26 cellular contexts compared by ENCODE assay signal in genomic region chrX:10025742-10026493, GRCh38. TPM values are rescaled to one million over a fixed set of nuclear protein-coding genes. Genes with fewer than 3 reads are reported as not detected.
DNase-seq lines count a peak whose midpoint lies in the region; ATAC-seq, FAIRE-seq and TF ChIP-seq lines count a peak whose summit lies in the region.
"Had no signal": no experiment of that assay in that cellular context is flagged by ENCODE, and none has a peak within 500 bp of the region (broad histone marks: within the 10 kb centered on the region; RNA-seq: fewer than 3 reads in every experiment).

No MANE protein-coding gene starts in this region.

- H2AFZ ChIP-seq in K562 (ENCODE audit: low read depth, low read length) = no peak overlapping the region
- H2AFZ ChIP-seq in trophoblast cell (ENCODE audit: insufficient read depth, low read length, poor library complexity) = no peak overlapping the region
- H2AFZ ChIP-seq: GM23338 had no signal

- H3K27me3 ChIP-seq in K562 (ENCODE audit: control insufficient read depth in 2 of 2, insufficient read depth in 2 of 2, low read length in 2 of 2) (peaks cover 0 to 10% of the 10 kb centered on the region in 2 experiments; a peak in 2 of 5 replicates), trophoblast cell (ENCODE audit: insufficient read depth, low read length) (no peaks in the 10 kb centered on the region), breast epithelium (peaks cover 0 to 8% of the 10 kb centered on the region in 2 donors)
- H3K27me3 ChIP-seq: BE2C had no signal

- peak; percentile 28 for ATAC-seq in stimulated activated naive CD8-positive, alpha-beta T cell treated with anti-CD3 and anti-CD28 coated beads, Interleukin-15, Interleukin-2, amounts not matched to agents 100 U/mL and 50 U/mL, for 24 hours
- no peak for ATAC-seq in stimulated activated naive CD8-positive, alpha-beta T cell treated with anti-CD3 and anti-CD28 coated beads, Interleukin-15, amount 100 ng/mL, for 72 hours
- ATAC-seq in K562 (no peak), GM18517 (IDR thresholded peaks at IDR 0.05; ENCODE audit: unreplicated experiment) (no peak)
- ATAC-seq in stimulated activated naive B cell treated with anti-CD40 and anti-IgM and Interleukin-4, amounts not matched to agents 10 μg/mL and 1 μg/mL and 100 μg/mL, for 72 hours (replicated peaks) = peak; percentile 31 to 38
- ATAC-seq: GM23338, HepG2 had no signal

- no peaks in the 10 kb centered on the region for H3K9me1 ChIP-seq in K562 (ENCODE audit: control insufficient read depth, insufficient read depth, low read length)

- no peak overlapping the region for H2BK5ac ChIP-seq in trophoblast cell (ENCODE audit: low read depth, low read length, poor library complexity)

- no peak overlapping the region for H2BK12ac ChIP-seq in trophoblast cell (ENCODE audit: low read length)

- TF ChIP-seq POLR2A in K562 (conservative IDR thresholded peaks at IDR 0.05) (no peak), breast epithelium (IDR thresholded peaks at IDR 0.05) (no peak)

- no peaks in the 10 kb centered on the region; the same call in 1 of the 2 replicates for H4K20me1 ChIP-seq in K562 (replicated peaks; ENCODE audit: control insufficient read depth, insufficient read depth, low read length)

- no peaks in the 10 kb centered on the region for H3K27me3 Mint-ChIP-seq in stimulated activated naive CD8-positive, alpha-beta T cell treated with anti-CD3 and anti-CD28 coated beads, Interleukin-15, amount 100 ng/mL, for 72 hours
- H3K27me3 Mint-ChIP-seq in stimulated activated naive B cell treated with anti-CD40 and anti-IgM and Interleukin-4, amounts not matched to agents 10 μg/mL and 1 μg/mL and 100 μg/mL, for 72 hours = no peaks in the 10 kb centered on the region
- H3K27me3 Mint-ChIP-seq: CD4-positive, CD25-positive, alpha-beta regulatory T cell had no signal

- H3K36me3 ChIP-seq in K562 (ENCODE audit: control insufficient read depth, insufficient read depth, low read length) (no peaks in the 10 kb centered on the region), trophoblast cell (ENCODE audit: control insufficient read depth in 1 of 2, insufficient read depth in 2 of 2, low read length in 2 of 2) (peaks cover 8% of the 10 kb centered on the region in 2 experiments), breast epithelium (no peaks in the 10 kb centered on the region)
- H3K36me3 ChIP-seq: BE2C had no signal

- CTCF ChIA-PET in K562 (lab: Yijun Ruan, JAX; ENCODE audit: low intra/inter-chr PET ratio) = no interaction called here

- intact Hi-C loops in K562 (cut with micrococcal nuclease) (no loop called here), breast epithelium (cut with DNase I; ENCODE audit: low total_unique reads) (no loop called here)

- H3K4me1 ChIP-seq in K562 (replicated peaks in 1 of 2; ENCODE audit: control insufficient read depth in 2 of 2, insufficient read depth in 2 of 2, low read length in 2 of 2) (no peaks in the 10 kb centered on the region), trophoblast cell (ENCODE audit: control insufficient read depth in 1 of 2, insufficient read depth in 2 of 2, low read length in 2 of 2) (peaks cover 3 to 13% of the 10 kb centered on the region in 2 experiments), breast epithelium (no peaks in the 10 kb centered on the region)
- H3K4me1 ChIP-seq: BE2C had no signal

- no peak overlapping the region for H3K18ac ChIP-seq in trophoblast cell (ENCODE audit: low read length)

- H3K4ac ChIP-seq in trophoblast cell (ENCODE audit: low read depth, low read length) = peak overlapping the region; percentile 21

- H3K4me3 Mint-ChIP-seq in stimulated activated naive CD8-positive, alpha-beta T cell treated with anti-CD3 and anti-CD28 coated beads, Interleukin-15, amount 100 ng/mL, for 72 hours = no peak overlapping the region
- H3K4me3 Mint-ChIP-seq in stimulated activated naive B cell treated with anti-CD40 and anti-IgM and Interleukin-4, amounts not matched to agents 10 μg/mL and 1 μg/mL and 100 μg/mL, for 72 hours = no peak overlapping the region
- H3K4me3 Mint-ChIP-seq: CD4-positive, CD25-positive, alpha-beta regulatory T cell; CD8-positive, alpha-beta memory T cell; GM23338; IgD-negative memory B cell had no signal

- TF ChIP-seq RAD21 in K562 (CRISPR knock-in tag; conservative IDR thresholded peaks at IDR 0.05 in 1 of 2, IDR thresholded peaks at IDR 0.05 in 1 of 2) = no peak

- H3K9ac ChIP-seq in K562 (ENCODE audit: insufficient read depth in 1 of 2, low read depth in 2 of 2, low read length in 2 of 2) = no peak overlapping the region
- no peak overlapping the region for H3K9ac ChIP-seq in trophoblast cell (ENCODE audit: low read length)

- POLR2A ChIA-PET in K562 (lab: Yijun Ruan, JAX) = no interaction called here

- FAIRE-seq in K562 (lab: Jason Lieb, UNC) = no peak
- FAIRE-seq: GM12891, H54, HepG2 had no signal

- H3K36me3 Mint-ChIP-seq in stimulated activated naive B cell treated with anti-CD40 and anti-IgM and Interleukin-4, amounts not matched to agents 10 μg/mL and 1 μg/mL and 100 μg/mL, for 72 hours = peaks cover 16 to 26% of the 10 kb centered on the region in 2 donors
- H3K36me3 Mint-ChIP-seq: CD4-positive, CD25-positive, alpha-beta regulatory T cell had no signal

- BruUV-seq in K562 (replicated peaks; lab: Mats Ljungman, UMichigan) = no TSS peak

- H3K27ac Mint-ChIP-seq in stimulated activated naive CD8-positive, alpha-beta T cell treated with anti-CD3 and anti-CD28 coated beads, Interleukin-15, amount 100 ng/mL, for 72 hours = no peak overlapping the region
- no peak overlapping the region for H3K27ac Mint-ChIP-seq in stimulated activated naive B cell treated with anti-CD40 and anti-IgM and Interleukin-4, amounts not matched to agents 10 μg/mL and 1 μg/mL and 100 μg/mL, for 72 hours
- H3K27ac Mint-ChIP-seq: CD4-positive, CD25-positive, alpha-beta regulatory T cell; CD8-positive, alpha-beta memory T cell; GM23338; IgD-negative memory B cell had no signal

- no peaks in the 10 kb centered on the region for H3K79me2 ChIP-seq in K562 (ENCODE audit: control insufficient read depth, insufficient read depth, low read length)
- H3K79me2 ChIP-seq in trophoblast cell (ENCODE audit: control insufficient read depth, insufficient read depth, low read length, poor library complexity) = peaks cover 10% of the 10 kb centered on the region

- H3K79me1 ChIP-seq in trophoblast cell (ENCODE audit: low read length) = no peaks in the 10 kb centered on the region

- H3K4me1 Mint-ChIP-seq in stimulated activated naive CD8-positive, alpha-beta T cell treated with anti-CD3 and anti-CD28 coated beads, Interleukin-15, amount 100 ng/mL, for 72 hours = peaks cover 14% of the 10 kb centered on the region
- H3K4me1 Mint-ChIP-seq in stimulated activated naive B cell treated with anti-CD40 and anti-IgM and Interleukin-4, amounts not matched to agents 10 μg/mL and 1 μg/mL and 100 μg/mL, for 72 hours = peaks cover 25 to 36% of the 10 kb centered on the region in 2 donors

- H3K27ac ChIP-seq in K562 (ENCODE audit: extremely low read depth, low read depth, low read length) (no peak overlapping the region), trophoblast cell (ENCODE audit: low read depth, low read length) (no peak overlapping the region), breast epithelium (no peak overlapping the region)

- WGBS in K562 (ENCODE audit: insufficient coverage, low coverage, missing lambda C conversion rate) = 0% methylated on average over 5 of the region's 6 CpGs
- no CpG with 5 or more reads among the region's 6 CpGs for WGBS in trophoblast cell (ENCODE audit: extremely low coverage, insufficient coverage, insufficient read length)

- no peak overlapping the region for H3K14ac ChIP-seq in trophoblast cell (ENCODE audit: low read length)

- no peak overlapping the region for H4K8ac ChIP-seq in trophoblast cell (ENCODE audit: low read depth, low read length)

- no peak overlapping the region for H3K4me2 ChIP-seq in K562 (ENCODE audit: insufficient read depth, low read length)
- H3K4me2 ChIP-seq in trophoblast cell (ENCODE audit: low read length) = no peak overlapping the region
- H3K4me2 ChIP-seq: GM23338 had no signal

- H3K23ac ChIP-seq in trophoblast cell (ENCODE audit: low read length) = no peak overlapping the region

- in situ Hi-C loops in K562 (cut with MboI) = no loop called here

- DNase-seq in stimulated activated naive CD8-positive, alpha-beta T cell treated with anti-CD3 and anti-CD28 coated beads, Interleukin-15, Interleukin-2, amounts not matched to agents 100 U/mL and 50 U/mL, for 24 hours = no peak
- DNase-seq in stimulated activated naive CD8-positive, alpha-beta T cell treated with anti-CD3 and anti-CD28 coated beads, Interleukin-15, amount 100 ng/mL, for 72 hours = no peak
- DNase-seq in K562 (ENCODE audit: extremely low read depth in 1 of 4, low spot score in 3 of 4) (no peak), trophoblast cell (no peak), breast epithelium (ENCODE audit: low spot score in 2 of 2) (no peak)
- no peak for DNase-seq in stimulated activated naive B cell treated with anti-CD40 and anti-IgM and Interleukin-4, amounts not matched to agents 10 μg/mL and 1 μg/mL and 100 μg/mL, for 72 hours
- no peak for DNase-seq in stimulated activated CD4-positive, alpha-beta T cell treated with anti-CD3 and anti-CD28 coated beads, Interleukin-12 subunit alpha, Interleukin-12 subunit beta, amount 100 ng/mL, for 4 hours
- DNase-seq: ACHN; BE2C; C1 segment of cervical spinal cord; CD4-positive, CD25-positive, alpha-beta regulatory T cell; CD8-positive, alpha-beta memory T cell; COR-L47; DMS 273 treated with DMSO at 0.1 percent for 48 hours; DMS53; DND-41; EL; HCEC 1CT had no signal

- H3K4me3 ChIP-seq in K562 (no peak overlapping the region), trophoblast cell (ENCODE audit: low read depth, low read length) (no peak overlapping the region), breast epithelium (no peak overlapping the region)
- H3K4me3 ChIP-seq: GM23338 had no signal

- H4K91ac ChIP-seq in trophoblast cell (ENCODE audit: low read depth, low read length) = no peak overlapping the region

- TF ChIP-seq CTCF in K562 (IDR thresholded peaks at IDR 0.05 in 2 of 3, conservative IDR thresholded peaks at IDR 0.05 in 1 of 3; ENCODE audit: insufficient read depth in 2 of 3, low read depth in 1 of 3, low read length in 3 of 3) (no peak), breast epithelium (IDR thresholded peaks at IDR 0.05) (no peak)

- H4K12ac ChIP-seq in trophoblast cell (ENCODE audit: low read depth, low read length) = no peak overlapping the region

- no peak for TF ChIP-seq EP300 in K562 (IDR thresholded peaks at IDR 0.05; ENCODE audit: low read length)

- no peak overlapping the region for H2BK120ac ChIP-seq in trophoblast cell (ENCODE audit: insufficient read depth, low read length, poor library complexity)

- no peak overlapping the region for H2AK5ac ChIP-seq in trophoblast cell (ENCODE audit: low read length)

- H3K9me3 ChIP-seq in K562 (replicated peaks; ENCODE audit: control insufficient read depth, insufficient read depth, low read depth, low read length) (no peaks in the 10 kb centered on the region), trophoblast cell (ENCODE audit: insufficient read depth, low read depth, low read length) (no peaks in the 10 kb centered on the region), breast epithelium (no peaks in the 10 kb centered on the region)
- H3K9me3 ChIP-seq: BE2C had no signal

- no peaks in the 10 kb centered on the region for H3K9me3 Mint-ChIP-seq in stimulated activated naive CD8-positive, alpha-beta T cell treated with anti-CD3 and anti-CD28 coated beads, Interleukin-15, amount 100 ng/mL, for 72 hours
- H3K9me3 Mint-ChIP-seq in stimulated activated naive B cell treated with anti-CD40 and anti-IgM and Interleukin-4, amounts not matched to agents 10 μg/mL and 1 μg/mL and 100 μg/mL, for 72 hours = no peaks in the 10 kb centered on the region
- H3K9me3 Mint-ChIP-seq: CD8-positive, alpha-beta memory T cell; GM23338 had no signal

RNA-seq across cellular contexts. Expression of gene CLDN34, which starts 58.8 kb away (rescaled TPM):
- not detected in 2 replicates for total RNA-seq in K562 (2011; cell fraction: chromatin; rRNA removed; ENCODE audit: low replicate concordance)
- not detected in 2 replicates for total RNA-seq in K562 (2011; cell fraction: nucleolus; rRNA removed)
- not detected in 2 replicates for total RNA-seq in K562 (2011; cell fraction: nucleoplasm; rRNA removed)
- total RNA-seq in K562 (2014; rRNA removed) (not detected in 2 replicates), K562 (2014; rRNA removed; fragmentation: Illumina TruSeq; extraction: Trizol) (not detected in 2 replicates), K562 (2015; rRNA removed; fragmentation: Illumina TruSeq; extraction: Trizol) (not detected in 2 replicates), K562 (2021) (not detected in 2 replicates), breast epithelium (under 1 TPM in 1 of 3 donors, not detected in 2; 0.98 TPM)
- polyA plus RNA-seq in K562 (2011; rRNA removed) (not detected in 2 replicates), K562 (2014; fragmentation: Illumina TruSeq; extraction: Trizol) (not detected in 2 replicates), K562 (2014; fragmentation: Nextera tagmentation; extraction: Ambion mirVana) (not detected), K562 (2014; rRNA removed) (not detected in 2 replicates)
- not detected in 2 replicates for polyA plus RNA-seq in K562 (2011; cell fraction: cytosol; rRNA removed)
- polyA plus RNA-seq in K562 (2011; cell fraction: nucleus; rRNA removed) = not detected in 2 replicates
- not detected in 2 replicates for polyA plus RNA-seq in K562 (2012)
- polyA minus RNA-seq in K562 (2011; rRNA and poly(A)+ RNA removed) = not detected in 2 replicates
- not detected in 2 replicates for polyA minus RNA-seq in K562 (2011; cell fraction: cytosol; rRNA and poly(A)+ RNA removed)
- polyA minus RNA-seq in K562 (2011; cell fraction: nucleus; rRNA and poly(A)+ RNA removed) = not detected in 2 replicates
- 0.16 and 0.22 TPM in 2 replicates for polyA plus RNA-seq in trophoblast cell (2013)
- total RNA-seq: A172; CD4-positive, CD25-positive, alpha-beta regulatory T cell; CD8-positive, alpha-beta memory T cell; G401; GM23338; HepG2 had no signal
- polyA plus RNA-seq: CD4-positive, CD25-positive, alpha-beta regulatory T cell; CD8-positive, alpha-beta memory T cell; GM23338; HepG2; IgD-negative memory B cell had no signal

Comparison
In these comparisons a context has a peak if more than half of its experiments do, and no peak if none do; other contexts are left out.
1. ATAC-seq: peak in stimulated activated naive CD8-positive, alpha-beta T cell treated with anti-CD3 and anti-CD28 coated beads, Interleukin-15, Interleukin-2, amounts not matched to agents 100 U/mL and 50 U/mL, for 24 hours (single experiment) and stimulated activated naive B cell treated with anti-CD40 and anti-IgM and Interleukin-4, amounts not matched to agents 10 μg/mL and 1 μg/mL and 100 μg/mL, for 72 hours (2 of 2); none in stimulated activated naive CD8-positive, alpha-beta T cell treated with anti-CD3 and anti-CD28 coated beads, Interleukin-15, amount 100 ng/mL, for 72 hours (single experiment), K562 (single experiment) and GM18517 (single experiment).